Comparison of ENCODE assay signal across 23 cellular contexts in the genomic region with DNA sequence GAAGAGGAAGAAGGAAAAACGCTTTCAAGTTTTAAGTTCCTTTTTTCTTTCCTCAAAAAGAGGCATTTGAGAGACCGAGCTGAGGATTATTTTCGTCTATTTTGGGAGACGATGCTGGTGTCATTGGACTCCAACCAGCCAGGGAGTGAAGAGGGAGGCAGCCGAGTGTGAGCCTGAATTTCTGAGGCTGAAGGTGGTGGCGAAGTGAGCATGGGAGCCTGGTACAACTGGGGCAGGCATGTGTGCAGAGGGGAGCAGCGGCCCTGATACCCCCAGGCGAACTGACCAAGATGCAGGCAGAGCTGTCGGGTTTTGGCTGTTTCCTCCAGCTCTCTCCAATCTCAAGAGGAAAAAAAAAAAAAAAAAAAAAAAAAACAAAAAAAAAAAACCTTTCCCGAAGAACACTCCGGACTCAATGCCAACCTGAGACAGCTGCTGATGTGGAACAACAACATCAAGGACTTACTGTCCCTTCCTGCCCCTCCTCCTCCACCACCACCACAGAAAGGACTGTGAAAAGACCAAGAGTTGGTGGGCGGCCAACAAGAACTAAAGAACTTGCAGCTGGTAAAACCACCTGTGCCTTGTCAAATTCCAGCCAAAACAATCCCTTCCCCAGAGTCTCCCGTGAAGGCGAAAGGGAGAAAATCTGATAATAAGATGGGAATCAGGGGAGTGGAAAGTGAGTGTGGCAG.
DNase-seq lines count a peak whose midpoint lies in the region; ATAC-seq and TF ChIP-seq lines count a peak whose summit lies in the region.
"Had no signal": no experiment of that assay in that cellular context is flagged by ENCODE, and none has a peak within 500 bp of the region (broad histone marks: within the 10 kb centered on the region; RNA-seq: fewer than 3 reads in every experiment).

No MANE protein-coding gene starts in this region.

- intact Hi-C loops in adrenal gland (cut with DNase I) (no loop called here), sciatic nerve (cut with DNase I) (no loop called here)

- ATAC-seq in sciatic nerve = peak; percentile 36
- ATAC-seq: heart right ventricle, left cardiac atrium had no signal

- no peaks in the 10 kb centered on the region for H3K9me3 ChIP-seq in adrenal gland (replicated peaks in 1 of 3)
- H3K9me3 ChIP-seq: colonic mucosa, HAP-1 had no signal

- TF ChIP-seq CTCF in adrenal gland (IDR thresholded peaks at IDR 0.05) (no peak), GM10248 (IDR thresholded peaks at IDR 0.05; ENCODE audit: control extremely low read depth, extremely low read depth, low read depth, missing control alignments) (no peak)

- H3K27me3 ChIP-seq in adrenal gland = no peaks in the 10 kb centered on the region
- H3K27me3 ChIP-seq: colonic mucosa had no signal

- no peak overlapping the region for H3K4me3 ChIP-seq in adrenal gland
- H3K4me3 ChIP-seq: colonic mucosa, HAP-1, heart right ventricle, PC-9 had no signal

- no peaks in the 10 kb centered on the region for H3K36me3 ChIP-seq in adrenal gland (replicated peaks in 1 of 2)
- H3K36me3 ChIP-seq: colonic mucosa, HAP-1, heart right ventricle had no signal

- no peak overlapping the region for H3K27ac ChIP-seq in adrenal gland
- H3K27ac ChIP-seq: colonic mucosa, heart right ventricle, KMS-11, PC-9 had no signal

- no peak for TF ChIP-seq POLR2A in adrenal gland (IDR thresholded peaks at IDR 0.05)

- POLR2A ChIA-PET in GM10248 (lab: Yijun Ruan, JAX) = no interaction called here

- WGBS in adrenal gland, 4 donors = 38 to 47% (median 41%) methylated on average over 11 to 14 of the region's 14 CpGs

- CTCF ChIA-PET in GM10248 (lab: Yijun Ruan, JAX) = no interaction called here

- DNase-seq in DMS 273 treated with DMSO at 0.1 percent for 48 hours (lab: John Stamatoyannopoulos, UW) (peak; percentile 7), NCI-H2107 (lab: John Stamatoyannopoulos, UW) (peak; percentile 39), adrenal gland (peak; percentile 40 to 77 (median 65)), sciatic nerve (ENCODE audit: low spot score) (no peak), SK-N-DZ (ENCODE audit: low spot score) (no peak), cerebellar nuclear complex (lab: John Stamatoyannopoulos, UW) (no peak), NCI-H1694 treated with DMSO at 0.1 percent for 48 hours (lab: John Stamatoyannopoulos, UW) (no peak), GM10248 (ENCODE audit: extremely low spot score) (no peak)
- DNase-seq: activated naive CD4-positive, alpha-beta T cell; colonic mucosa; effector memory CD4-positive, alpha-beta T cell; foreskin fibroblast; heart right ventricle; left cardiac atrium; NCI-H774; PC-9; retina; SHP77 treated with DMSO at 0.1 percent for 48 hours; stimulated activated CD4-positive, alpha-beta T cell treated with anti-CD3 and anti-CD28 coated beads, Interleukin-12 subunit alpha, Interleukin-12 subunit beta, amount 100 ng/mL, for 4 hours; stimulated activated CD4-positive, alpha-beta T cell treated with anti-CD3 and anti-CD28 coated beads, Interleukin-4, amount 100 ng/mL, for 24 hours; stimulated activated naive CD4-positive, alpha-beta T cell treated with Interleukin-2 at 50 U/mL for 16 hours had no signal

- H3K4me1 ChIP-seq in adrenal gland (replicated peaks in 1 of 2) = no peaks in the 10 kb centered on the region
- H3K4me1 ChIP-seq: colonic mucosa, heart right ventricle had no signal

Comparison
In these comparisons a context has a peak if more than half of its experiments do, and no peak if none do; other contexts are left out.
1. DNase-seq: peak in DMS 273 treated with DMSO at 0.1 percent for 48 hours (single experiment), NCI-H2107 (single experiment) and adrenal gland (7 of 7); none in sciatic nerve (single experiment), SK-N-DZ (single experiment), cerebellar nuclear complex (0 of 2), NCI-H1694 treated with DMSO at 0.1 percent for 48 hours (single experiment) and GM10248 (single experiment).